20 cellular contexts compared by ENCODE assay signal in genomic region chr5:15518786-15519185, GRCh38. TPM values are rescaled to one million over a fixed set of nuclear protein-coding genes. Genes with fewer than 3 reads are reported as not detected.
DNase-seq lines count a peak whose midpoint lies in the region; ATAC-seq and TF ChIP-seq lines count a peak whose summit lies in the region.
"Had no signal": no experiment of that assay in that cellular context is flagged by ENCODE, and none has a peak within 500 bp of the region (broad histone marks: within the 10 kb centered on the region; RNA-seq: fewer than 3 reads in every experiment).

No MANE protein-coding gene starts in this region.

- H3K27ac ChIP-seq in breast epithelium = no peak overlapping the region
- H3K27ac ChIP-seq: 22Rv1 had no signal

- H3K27me3 Mint-ChIP-seq in WTC11 (ENCODE audit: low read depth) = no peaks in the 10 kb centered on the region
- H3K27me3 Mint-ChIP-seq: B cell had no signal

- TF ChIP-seq CTCF in WTC11 (IDR thresholded peaks at IDR 0.05) = no peak
- no peak for TF ChIP-seq CTCF in fibroblast of mammary gland (conservative IDR thresholded peaks at IDR 0.05; ENCODE audit: control insufficient read depth, insufficient read depth, low read depth, low read length)
- no peak for TF ChIP-seq CTCF in breast epithelium (IDR thresholded peaks at IDR 0.05)

- H3K4me1 ChIP-seq in breast epithelium = no peaks in the 10 kb centered on the region
- H3K4me1 ChIP-seq: Caco-2 had no signal

- H3K36me3 Mint-ChIP-seq in WTC11 = no peaks in the 10 kb centered on the region
- H3K36me3 Mint-ChIP-seq: CD8-positive, alpha-beta T cell had no signal

- no peak for ATAC-seq in WTC11
- no peak for ATAC-seq in HG03457 (IDR thresholded peaks at IDR 0.05; ENCODE audit: unreplicated experiment)
- no peak for ATAC-seq in GM18502 (IDR thresholded peaks at IDR 0.05; ENCODE audit: poor library complexity, unreplicated experiment)
- ATAC-seq: CD8-positive, alpha-beta T cell had no signal

- no peaks in the 10 kb centered on the region for H3K9me3 Mint-ChIP-seq in WTC11
- H3K9me3 Mint-ChIP-seq: HFFc6 had no signal

- CTCF ChIA-PET in WTC11 (lab: Charles Lee) = no interaction called here

- H3K4me3 ChIP-seq in fibroblast of mammary gland (ENCODE audit: control insufficient read depth, low read depth, low read length) (no peak overlapping the region), breast epithelium (no peak overlapping the region)
- H3K4me3 ChIP-seq: HAP-1 had no signal

- TF ChIP-seq POLR2A in breast epithelium (IDR thresholded peaks at IDR 0.05) = no peak

- intact Hi-C loops in breast epithelium (cut with DNase I; ENCODE audit: low total_unique reads) = no loop called here

- H3K27ac Mint-ChIP-seq in WTC11 = 0 out of 2 replicates have a peak overlapping the region, but pooled peaks have one; percentile 8
- H3K27ac Mint-ChIP-seq: B cell; CD8-positive, alpha-beta T cell; HFFc6 had no signal

- H3K36me3 ChIP-seq in breast epithelium = no peaks in the 10 kb centered on the region
- H3K36me3 ChIP-seq: HAP-1 had no signal

- peaks cover 32% of the 10 kb centered on the region for H3K4me1 Mint-ChIP-seq in WTC11
- H3K4me1 Mint-ChIP-seq: B cell had no signal

- no peaks in the 10 kb centered on the region for H3K27me3 ChIP-seq in breast epithelium

- DNase-seq in DMS53 (lab: John Stamatoyannopoulos, UW) (peak; percentile 10), DMS53 treated with DMSO at 0.1 percent for 48 hours (lab: John Stamatoyannopoulos, UW; ENCODE audit: unreplicated experiment) (no peak), WTC11 (ENCODE audit: low spot score) (no peak), fibroblast of mammary gland (ENCODE audit: low read depth) (peak; percentile 68), breast epithelium (ENCODE audit: low spot score in 2 of 2) (no peak), NCI-H1930 (lab: John Stamatoyannopoulos, UW) (no peak)
- DNase-seq: C1 segment of cervical spinal cord; Caco-2; CD8-positive, alpha-beta T cell; DMS153; DMS79 treated with DMSO at 0.1 percent for 48 hours; GF-D8; GOT3; HFFc6 had no signal

- POLR2A ChIA-PET in WTC11 (lab: Charles Lee) = no interaction called here

- no peak overlapping the region for H3K4me3 Mint-ChIP-seq in WTC11
- H3K4me3 Mint-ChIP-seq: B cell; CD8-positive, alpha-beta T cell; HFFc6 had no signal

- H3K9me3 ChIP-seq in breast epithelium = no peaks in the 10 kb centered on the region
- H3K9me3 ChIP-seq: Caco-2, HAP-1 had no signal

TF ChIP-seq in WTC11, 78 proteins besides CTCF, POLR2A, EP300 and RAD21 (continues in another document):
- no peak for TF ChIP-seq ATF3 (CRISPR knock-in tag; conservative IDR thresholded peaks at IDR 0.05)
- no peak for TF ChIP-seq HMGA2 (CRISPR knock-in tag; IDR thresholded peaks at IDR 0.05)
- no peak for TF ChIP-seq HMGXB4 (CRISPR knock-in tag; IDR thresholded peaks at IDR 0.05)
- no peak for TF ChIP-seq ZBTB21 (CRISPR knock-in tag; IDR thresholded peaks at IDR 0.05; ENCODE audit: borderline replicate concordance)
- no peak for TF ChIP-seq TP53 (CRISPR knock-in tag; IDR thresholded peaks at IDR 0.05)
- TF ChIP-seq NR1H2 (CRISPR knock-in tag; IDR thresholded peaks at IDR 0.05) = no peak
- no peak for TF ChIP-seq SMAD4 (CRISPR knock-in tag; IDR thresholded peaks at IDR 0.05)
- no peak for TF ChIP-seq ATF2 (CRISPR knock-in tag; IDR thresholded peaks at IDR 0.05; ENCODE audit: borderline replicate concordance, low read depth)
- TF ChIP-seq USF2 (CRISPR knock-in tag; IDR thresholded peaks at IDR 0.05) = no peak
- no peak for TF ChIP-seq ZSCAN18 (CRISPR knock-in tag; IDR thresholded peaks at IDR 0.05)
- no peak for TF ChIP-seq TCF7 (CRISPR knock-in tag; IDR thresholded peaks at IDR 0.05; ENCODE audit: low read depth)
- TF ChIP-seq ZBTB43 (CRISPR knock-in tag; IDR thresholded peaks at IDR 0.05) = no peak
- TF ChIP-seq PREB (CRISPR knock-in tag; IDR thresholded peaks at IDR 0.05; ENCODE audit: borderline replicate concordance) = no peak

RNA-seq across cellular contexts. Expression of gene FBXL7, which starts 18.8 kb away (rescaled TPM):
- total RNA-seq in WTC11 (2021) (13.8 to 15.9 TPM (median 14.4 TPM) in 3 replicates), breast epithelium (10 to 100 TPM in 2 of 3 donors, 1 to 10 TPM in 1; 6.9 to 17.3 (median 10.8) TPM)
- total RNA-seq: B cell; Caco-2; CD8-positive, alpha-beta T cell; G401 had no signal

Comparison
In these comparisons a context has a peak if more than half of its experiments do, and no peak if none do; other contexts are left out.
1. DNase-seq: peak in DMS53 (single experiment) and fibroblast of mammary gland (single experiment); none in DMS53 treated with DMSO at 0.1 percent for 48 hours (single experiment), WTC11 (single experiment), breast epithelium (0 of 2) and NCI-H1930 (0 of 2).